ENCODE assay signal across 8 cellular contexts in genomic region chr2:75710577-75711253, GRCh38. TPM values are rescaled to one million over a fixed set of nuclear protein-coding genes. Genes with fewer than 3 reads are reported as not detected.
DNase-seq lines count a peak whose midpoint lies in the region; ATAC-seq and TF ChIP-seq lines count a peak whose summit lies in the region.

Gene GCFC2 (minus strand): TSS chr2:75710915. CDS start chr2:75710855, 60 bp downstream.

- H3K4me2 ChIP-seq in Karpas-422 (ENCODE audit: low read depth, low read length, poor library complexity, severe bottlenecking), result peak within 1 kb of the TSS; percentile 99

- H3K4me3 Mint-ChIP-seq in natural killer cell, result peak within 1 kb of the TSS; percentile 90

- peak within 1 kb of the TSS; percentile 96 for H2AFZ ChIP-seq in Karpas-422 (ENCODE audit: low read length)

- ATAC-seq in GM21825 (IDR thresholded peaks at IDR 0.05; ENCODE audit: unreplicated experiment) (peak; percentile 95), natural killer cell (peak; percentile 86 to 91 (median 87))
- peak; percentile 93 for ATAC-seq in stimulated activated naive CD8-positive, alpha-beta T cell treated with anti-CD3 and anti-CD28 coated beads, Interleukin-15, Interleukin-2, amounts not matched to agents 100 U/mL and 50 U/mL, for 24 hours

- no peak for TF ChIP-seq CTCF in fibroblast of mammary gland (conservative IDR thresholded peaks at IDR 0.05; ENCODE audit: control insufficient read depth, insufficient read depth, low read depth, low read length)
- peak; percentile 33 for TF ChIP-seq CTCF in natural killer cell (IDR thresholded peaks at IDR 0.05)

- H4K20me1 ChIP-seq in Karpas-422 (ENCODE audit: insufficient read depth, low read depth, low read length), result no peaks in the 10 kb centered on the region

- no peaks in the 10 kb centered on the region for H3K9me2 ChIP-seq in Karpas-422 (replicated peaks; ENCODE audit: insufficient read depth, low read length)

- peaks cover 23 to 26% of the 10 kb centered on the region in 2 donors for H3K4me1 Mint-ChIP-seq in natural killer cell

- peaks cover 41% of the 10 kb centered on the region for H3K4me1 ChIP-seq in Karpas-422 (ENCODE audit: low read length)

- DNase-seq in Daoy (ENCODE audit: low read depth) (peak; percentile 93), Karpas-422 (peak; percentile 96), RPMI7951 (ENCODE audit: low read depth) (peak; percentile 86), fibroblast of mammary gland (ENCODE audit: low read depth) (peak; percentile 83), natural killer cell (peak; percentile 83)
- peak; percentile 60 to 73 for DNase-seq in activated T-helper 1 cell treated with anti-CD3 and anti-CD28 coated beads, Interleukin-2, amount 50 U/mL, for 16 hours (ENCODE audit: low read depth in 1 of 2, low spot score in 1 of 2)
- DNase-seq in stimulated activated naive CD8-positive, alpha-beta T cell treated with anti-CD3 and anti-CD28 coated beads, Interleukin-15, Interleukin-2, amounts not matched to agents 100 U/mL and 50 U/mL, for 24 hours, result peak; percentile 87

- intact Hi-C loops in natural killer cell (cut with micrococcal nuclease), result loop anchor here (2.0 kb wide), 1 partner anchor 70 kb away; no protein-coding TSS in a partner anchor

- no peaks in the 10 kb centered on the region for H3K9me3 ChIP-seq in Karpas-422 (ENCODE audit: low read length)

- peak within 1 kb of the TSS; percentile 85 to 96 for H3K27ac Mint-ChIP-seq in natural killer cell

- peaks cover 15% of the 10 kb centered on the region for H3K36me3 ChIP-seq in Karpas-422 (ENCODE audit: insufficient read depth, low read length)

- peak within 1 kb of the TSS; percentile 76 for H3K4me3 ChIP-seq in Karpas-422 (ENCODE audit: low read length)
- H3K4me3 ChIP-seq in fibroblast of mammary gland (ENCODE audit: control insufficient read depth, low read depth, low read length), result peak within 1 kb of the TSS; percentile 67

- no peaks in the 10 kb centered on the region for H3K36me3 Mint-ChIP-seq in natural killer cell

- peaks cover 51% of the 10 kb centered on the region for H3K79me2 ChIP-seq in Karpas-422 (ENCODE audit: low read length)

- no peaks in the 10 kb centered on the region for H3K9me3 Mint-ChIP-seq in natural killer cell

- peaks cover 6 to 9% of the 10 kb centered on the region in 2 donors for H3K27me3 Mint-ChIP-seq in natural killer cell (ENCODE audit: low read depth in 2 of 2)

- H3K9ac ChIP-seq in Karpas-422 (ENCODE audit: low read length), result peak within 1 kb of the TSS; percentile 87

- no peaks in the 10 kb centered on the region for H3K27me3 ChIP-seq in Karpas-422 (ENCODE audit: low read length)

- peak within 1 kb of the TSS; percentile 76 for H3K27ac ChIP-seq in Karpas-422 (ENCODE audit: low read length)

RNA-seq across cellular contexts. Expression of gene GCFC2, which starts in this region (rescaled TPM):
- 19.8 and 35.8 TPM in 2 replicates for total RNA-seq in Daoy (2014; rRNA removed; shearing (Covaris generic))
- total RNA-seq in Karpas-422 (2014; rRNA removed; shearing (Covaris generic); ENCODE audit: low replicate concordance), result 67.7 and 108 TPM in 2 replicates
- 22.4 and 22.8 TPM in 2 replicates for total RNA-seq in RPMI7951 (2014; rRNA removed; shearing (Covaris generic))
- 10 to 100 TPM; 12.0 to 16.2 (median 13.5) TPM for total RNA-seq in natural killer cell

Comparison
In these comparisons a context has a peak if more than half of its experiments do, and no peak if none do; other contexts are left out.
1. Peak in every context shown above with its lines: DNase-seq, ATAC-seq, H3K4me3 ChIP-seq and H3K27ac ChIP-seq.